In genomic region chr15:26029146-26029545, GRCh38 we compare ENCODE assay signal across 27 cellular contexts.
"Had no signal": no experiment of that assay in that cellular context is flagged by ENCODE, and none has a peak within 500 bp of the region (broad histone marks: within the 10 kb centered on the region; RNA-seq: fewer than 3 reads in every experiment).

No MANE protein-coding gene starts in this region.

- ATAC-seq: activated CD4-positive, alpha-beta T cell treated with anti-CD3 and anti-CD28 coated beads for 36 hours; activated naive CD4-positive, alpha-beta T cell treated with anti-CD3 and anti-CD28 coated beads, Interleukin-2, amount 50 U/mL, for 72 hours; activated T-cell treated with anti-CD3 and anti-CD28 coated beads, Interleukin-2, amount 50 U/mL, for 72 hours; gastroesophageal sphincter had no signal

- H3K36me3 Mint-ChIP-seq: activated naive CD4-positive, alpha-beta T cell treated with anti-CD3 and anti-CD28 coated beads, Interleukin-2, amount 10 ng/mL, durations not matched to agents 7 days and 5 days; activated naive CD4-positive, alpha-beta T cell treated with anti-CD3 and anti-CD28 coated beads, Interleukin-2, amount 50 U/mL, for 72 hours; activated naive CD8-positive, alpha-beta T cell treated with anti-CD3 and anti-CD28 coated beads, Interleukin-2, amount 10 ng/mL, durations not matched to agents 7 days and 5 days; brain had no signal

- H3K4me3 Mint-ChIP-seq: activated CD4-positive, alpha-beta memory T cell treated with anti-CD3 and anti-CD28 coated beads, Interleukin-2, amount 10 ng/mL, durations not matched to agents 7 days and 5 days; activated CD4-positive, alpha-beta T cell treated with anti-CD3 and anti-CD28 coated beads for 36 hours; activated CD4-positive, alpha-beta T cell treated with anti-CD3 and anti-CD28 coated beads, Interleukin-2, amount 10 ng/mL, durations not matched to agents 7 days and 5 days; activated naive CD4-positive, alpha-beta T cell treated with anti-CD3 and anti-CD28 coated beads, Interleukin-2, amount 10 ng/mL, durations not matched to agents 7 days and 5 days; activated naive CD8-positive, alpha-beta T cell treated with anti-CD3 and anti-CD28 coated beads, Interleukin-2, amount 10 ng/mL, durations not matched to agents 7 days and 5 days; activated T-cell treated with anti-CD3 and anti-CD28 coated beads, Interleukin-2, amount 50 U/mL, for 24 hours; activated T-cell treated with anti-CD3 and anti-CD28 coated beads, Interleukin-2, amount 50 U/mL, for 72 hours; brain; central memory CD8-positive, alpha-beta T cell; dendritic cell treated with granulocyte-macrophage colony-stimulating factor and Interleukin-4, amounts not matched to agents 40 ng/mL and 50 ng/mL, for 4 days had no signal

- H3K9me3 Mint-ChIP-seq: activated CD4-positive, alpha-beta memory T cell treated with anti-CD3 and anti-CD28 coated beads, Interleukin-2, amount 10 ng/mL, durations not matched to agents 7 days and 5 days; activated CD4-positive, alpha-beta T cell treated with anti-CD3 and anti-CD28 coated beads, Interleukin-2, amount 10 ng/mL, durations not matched to agents 7 days and 5 days; activated naive CD4-positive, alpha-beta T cell treated with anti-CD3 and anti-CD28 coated beads, Interleukin-2, amount 10 ng/mL, durations not matched to agents 7 days and 5 days; activated naive CD4-positive, alpha-beta T cell treated with anti-CD3 and anti-CD28 coated beads, Interleukin-2, amount 50 U/mL, for 72 hours; activated naive CD8-positive, alpha-beta T cell treated with anti-CD3 and anti-CD28 coated beads, Interleukin-2, amount 10 ng/mL, durations not matched to agents 7 days and 5 days; activated T-cell treated with anti-CD3 and anti-CD28 coated beads, Interleukin-2, amount 50 U/mL, for 24 hours; activated T-cell treated with anti-CD3 and anti-CD28 coated beads, Interleukin-2, amount 50 U/mL, for 72 hours; brain; central memory CD8-positive, alpha-beta T cell; dendritic cell treated with granulocyte-macrophage colony-stimulating factor and Interleukin-4, amounts not matched to agents 40 ng/mL and 50 ng/mL, for 4 days had no signal

- H3K27me3 ChIP-seq: ascending aorta, gastroesophageal sphincter had no signal

- H3K27me3 Mint-ChIP-seq: activated CD4-positive, alpha-beta memory T cell treated with anti-CD3 and anti-CD28 coated beads, Interleukin-2, amount 10 ng/mL, durations not matched to agents 7 days and 5 days; activated naive CD4-positive, alpha-beta T cell treated with anti-CD3 and anti-CD28 coated beads, Interleukin-2, amount 10 ng/mL, durations not matched to agents 7 days and 5 days; activated naive CD8-positive, alpha-beta T cell treated with anti-CD3 and anti-CD28 coated beads, Interleukin-2, amount 10 ng/mL, durations not matched to agents 7 days and 5 days; central memory CD8-positive, alpha-beta T cell; dendritic cell treated with granulocyte-macrophage colony-stimulating factor and Interleukin-4, amounts not matched to agents 40 ng/mL and 50 ng/mL, for 4 days had no signal

- DNase-seq: activated CD4-positive, alpha-beta memory T cell treated with anti-CD3 and anti-CD28 coated beads, Interleukin-2, amount 10 ng/mL, durations not matched to agents 7 days and 5 days; activated CD4-positive, alpha-beta T cell treated with anti-CD3 and anti-CD28 coated beads for 36 hours; activated CD4-positive, alpha-beta T cell treated with anti-CD3 and anti-CD28 coated beads, Interleukin-2, amount 10 ng/mL, durations not matched to agents 7 days and 5 days; activated CD4-positive, alpha-beta T cell treated with anti-CD3 and anti-CD28 coated beads, Interleukin-2, amount 50 U/mL, for 4 hours; activated CD4-positive, CD25-positive, alpha-beta regulatory T cell; activated CD4-positive, CD25-positive, alpha-beta regulatory T cell treated with anti-CD3 and anti-CD28 coated beads, Interleukin-2, amount 50 U/mL, for 72 hours; activated CD8-positive, alpha-beta memory T cell treated with anti-CD3 and anti-CD28 coated beads, Interleukin-2, amount 50 U/mL, for 48 hours; activated gamma-delta T cell; activated naive CD4-positive, alpha-beta T cell; activated naive CD4-positive, alpha-beta T cell treated with anti-CD3 and anti-CD28 coated beads, Interleukin-2, amount 10 ng/mL, durations not matched to agents 7 days and 5 days; activated naive CD8-positive, alpha-beta T cell treated with anti-CD3 and anti-CD28 coated beads, Interleukin-2, amount 10 ng/mL, durations not matched to agents 7 days and 5 days; activated T-cell treated with anti-CD3 and anti-CD28 coated beads for 4 hours; activated T-cell treated with anti-CD3 and anti-CD28 coated beads, Interleukin-2, amount 50 U/mL, for 24 hours; activated T-cell treated with anti-CD3 and anti-CD28 coated beads, Interleukin-2, amount 50 U/mL, for 72 hours; dorsolateral prefrontal cortex; effector memory CD4-positive, alpha-beta T cell; erythroblast; esophagus squamous epithelium; foreskin melanocyte; T-helper 2 cell had no signal

- H3K4me3 ChIP-seq: ascending aorta, coronary artery, esophagus squamous epithelium, gastroesophageal sphincter had no signal

- H3K4me1 ChIP-seq: ascending aorta, esophagus squamous epithelium had no signal

- H3K36me3 ChIP-seq: ascending aorta, esophagus squamous epithelium, gastroesophageal sphincter had no signal

- H3K27ac ChIP-seq: ascending aorta, coronary artery, esophagus squamous epithelium, gastroesophageal sphincter had no signal

- H3K27ac Mint-ChIP-seq: activated CD4-positive, alpha-beta memory T cell treated with anti-CD3 and anti-CD28 coated beads, Interleukin-2, amount 10 ng/mL, durations not matched to agents 7 days and 5 days; activated CD4-positive, alpha-beta T cell treated with anti-CD3 and anti-CD28 coated beads for 36 hours; activated CD4-positive, alpha-beta T cell treated with anti-CD3 and anti-CD28 coated beads, Interleukin-2, amount 10 ng/mL, durations not matched to agents 7 days and 5 days; activated naive CD4-positive, alpha-beta T cell treated with anti-CD3 and anti-CD28 coated beads, Interleukin-2, amount 10 ng/mL, durations not matched to agents 7 days and 5 days; activated naive CD4-positive, alpha-beta T cell treated with anti-CD3 and anti-CD28 coated beads, Interleukin-2, amount 50 U/mL, for 72 hours; activated naive CD8-positive, alpha-beta T cell treated with anti-CD3 and anti-CD28 coated beads, Interleukin-2, amount 10 ng/mL, durations not matched to agents 7 days and 5 days; activated T-cell treated with anti-CD3 and anti-CD28 coated beads, Interleukin-2, amount 50 U/mL, for 24 hours; activated T-cell treated with anti-CD3 and anti-CD28 coated beads, Interleukin-2, amount 50 U/mL, for 72 hours; dendritic cell treated with granulocyte-macrophage colony-stimulating factor and Interleukin-4, amounts not matched to agents 40 ng/mL and 50 ng/mL, for 4 days had no signal

- H3K9me3 ChIP-seq: ascending aorta, esophagus squamous epithelium, gastroesophageal sphincter had no signal

- H3K4me1 Mint-ChIP-seq: activated CD4-positive, alpha-beta memory T cell treated with anti-CD3 and anti-CD28 coated beads, Interleukin-2, amount 10 ng/mL, durations not matched to agents 7 days and 5 days; activated CD4-positive, alpha-beta T cell treated with anti-CD3 and anti-CD28 coated beads for 36 hours; activated CD4-positive, alpha-beta T cell treated with anti-CD3 and anti-CD28 coated beads, Interleukin-2, amount 10 ng/mL, durations not matched to agents 7 days and 5 days; activated naive CD4-positive, alpha-beta T cell treated with anti-CD3 and anti-CD28 coated beads, Interleukin-2, amount 10 ng/mL, durations not matched to agents 7 days and 5 days; activated naive CD8-positive, alpha-beta T cell treated with anti-CD3 and anti-CD28 coated beads, Interleukin-2, amount 10 ng/mL, durations not matched to agents 7 days and 5 days; central memory CD8-positive, alpha-beta T cell had no signal
